In the genomic region with DNA sequence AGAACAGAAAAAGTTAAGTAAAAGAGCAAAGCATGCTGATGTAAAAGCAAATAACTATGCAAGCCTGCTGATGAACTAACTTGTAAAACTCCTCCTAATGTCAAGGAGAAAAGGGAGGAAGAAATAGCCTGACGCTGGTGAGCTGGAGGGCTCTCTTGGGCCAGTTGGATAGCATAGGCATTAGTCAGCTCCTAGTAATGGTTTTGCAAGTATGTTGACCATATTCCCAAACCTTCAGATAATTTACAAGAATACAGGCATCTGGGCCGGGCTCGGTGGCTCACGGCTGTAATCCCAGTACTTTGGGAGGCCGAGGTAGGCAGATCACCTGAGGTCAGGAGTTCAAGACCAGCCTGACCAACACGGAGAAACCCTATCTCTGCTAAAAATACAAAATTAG, we compare ENCODE assay signal across 13 cellular contexts.
A peak's percentile ranks its signal among the peaks of the same experiment; 100 is the strongest.
DNase-seq lines count a peak whose midpoint lies in the region; ATAC-seq, FAIRE-seq and TF ChIP-seq lines count a peak whose summit lies in the region.
"Had no signal": no experiment of that assay in that cellular context is flagged by ENCODE, and none has a peak within 500 bp of the region (broad histone marks: within the 10 kb centered on the region; RNA-seq: fewer than 3 reads in every experiment).

No MANE protein-coding gene starts in this region.

- H3K4me1 Mint-ChIP-seq in MCF 10A (ENCODE audit: insufficient read depth, unreplicated experiment) = peaks cover 42% of the 10 kb centered on the region
- no peaks in the 10 kb centered on the region for H3K4me1 Mint-ChIP-seq in astrocyte (ENCODE audit: low read depth, unreplicated experiment)
- H3K4me1 Mint-ChIP-seq: activated naive CD4-positive, alpha-beta T cell treated with anti-CD3 and anti-CD28 coated beads, Interleukin-2, amount 50 U/mL, for 24 hours had no signal

- H3K79me2 ChIP-seq in astrocyte (ENCODE audit: insufficient read depth, low read length) (no peaks in the 10 kb centered on the region), hepatocyte (no peaks in the 10 kb centered on the region)

- no peaks in the 10 kb centered on the region for H4K20me1 ChIP-seq in astrocyte (ENCODE audit: insufficient read depth, low read length)
- H4K20me1 ChIP-seq in hepatocyte (ENCODE audit: insufficient read depth, poor library complexity, severe bottlenecking) = no peaks in the 10 kb centered on the region

- H3K9me3 ChIP-seq in breast epithelium (no peaks in the 10 kb centered on the region), astrocyte (ENCODE audit: insufficient read depth, low read depth, low read length) (no peaks in the 10 kb centered on the region), hepatocyte (ENCODE audit: low read depth) (no peaks in the 10 kb centered on the region), aorta (ENCODE audit: control insufficient read depth, low read length) (no peaks in the 10 kb centered on the region)
- H3K9me3 ChIP-seq: neutrophil had no signal

- intact Hi-C loops in MCF 10A (cut with micrococcal nuclease) = loop anchor here (10.0 kb wide), 1 partner anchor 507 kb away; no protein-coding TSS in a partner anchor
- intact Hi-C loops in breast epithelium (cut with DNase I; ENCODE audit: low total_unique reads) = no loop called here
- intact Hi-C loops in aorta (cut with DNase I) = no loop called here

- peak; percentile 88 for DNase-seq in MCF 10A (ENCODE audit: unreplicated experiment)
- no peak for DNase-seq in breast epithelium (ENCODE audit: low spot score in 2 of 2)
- DNase-seq in astrocyte (ENCODE audit: low read depth) = peak; percentile 98
- DNase-seq in hepatocyte (ENCODE audit: low spot score) = peak; percentile 23
- peak; percentile 53 to 63 for DNase-seq in aorta
- no peak for DNase-seq in activated CD8-positive, alpha-beta memory T cell treated with anti-CD3 and anti-CD28 coated beads, Interleukin-2, amount 50 U/mL, for 48 hours
- DNase-seq: effector memory CD8-positive, alpha-beta T cell; NCI-H748 treated with DMSO at 0.1 percent for 48 hours; stimulated activated naive CD8-positive, alpha-beta T cell treated with anti-CD3 and anti-CD28 coated beads, Interleukin-15, Interleukin-2, amounts not matched to agents 100 U/mL and 50 U/mL, for 24 hours had no signal

- 67% methylated on average over 6 of the region's 6 CpGs for WGBS in hepatocyte (ENCODE audit: low lambda C conversion rate, missing lambda C conversion rate)
- WGBS in aorta, 2 donors = 74 to 75% methylated on average over 6 of the region's 6 CpGs

- no peaks in the 10 kb centered on the region for H3K9me2 ChIP-seq in hepatocyte (replicated peaks; ENCODE audit: insufficient read depth)

- H3K4me1 ChIP-seq in breast epithelium = no peaks in the 10 kb centered on the region
- H3K4me1 ChIP-seq in astrocyte (ENCODE audit: insufficient read depth, low read length) = no peaks in the 10 kb centered on the region
- no peaks in the 10 kb centered on the region for H3K4me1 ChIP-seq in hepatocyte (ENCODE audit: insufficient read depth)
- peaks cover 0 to 2% of the 10 kb centered on the region in 2 donors for H3K4me1 ChIP-seq in aorta (ENCODE audit: control insufficient read depth in 1 of 2, insufficient read depth in 2 of 2, low read length in 2 of 2)

- H3K36me3 Mint-ChIP-seq in MCF 10A (ENCODE audit: insufficient read depth, unreplicated experiment) (peaks cover 12% of the 10 kb centered on the region), astrocyte (ENCODE audit: low read depth, unreplicated experiment) (no peaks in the 10 kb centered on the region)
- H3K36me3 Mint-ChIP-seq: activated naive CD4-positive, alpha-beta T cell treated with anti-CD3 and anti-CD28 coated beads, Interleukin-2, amount 50 U/mL, for 24 hours had no signal

- H3K36me3 ChIP-seq in breast epithelium = no peaks in the 10 kb centered on the region
- no peaks in the 10 kb centered on the region for H3K36me3 ChIP-seq in astrocyte (ENCODE audit: insufficient read depth, low read length)
- no peaks in the 10 kb centered on the region for H3K36me3 ChIP-seq in hepatocyte (replicated peaks; ENCODE audit: insufficient read depth, low read depth)
- no peaks in the 10 kb centered on the region for H3K36me3 ChIP-seq in aorta (ENCODE audit: control insufficient read depth in 1 of 2, insufficient read depth in 2 of 2, low read length in 1 of 2)
- H3K36me3 ChIP-seq: neutrophil had no signal

- H3K4me2 ChIP-seq in astrocyte (ENCODE audit: low read length) (peak overlapping the region; percentile 37), hepatocyte (no peak overlapping the region)

- peak; percentile 72 for ATAC-seq in aorta (ENCODE audit: low FRiP score)
- no peak for ATAC-seq in HG03439 (IDR thresholded peaks at IDR 0.05; ENCODE audit: unreplicated experiment)
- no peak for ATAC-seq in HG03045 (IDR thresholded peaks at IDR 0.05; ENCODE audit: unreplicated experiment)
- ATAC-seq: effector memory CD8-positive, alpha-beta T cell; stimulated activated naive CD8-positive, alpha-beta T cell treated with anti-CD3 and anti-CD28 coated beads, Interleukin-15, Interleukin-2, amounts not matched to agents 100 U/mL and 50 U/mL, for 24 hours had no signal

- H3K27me3 ChIP-seq in breast epithelium (no peaks in the 10 kb centered on the region), astrocyte (ENCODE audit: insufficient read depth, low read length) (no peaks in the 10 kb centered on the region), hepatocyte (no peaks in the 10 kb centered on the region), aorta (ENCODE audit: control insufficient read depth in 1 of 2, insufficient read depth in 2 of 2, low read length in 1 of 2) (no peaks in the 10 kb centered on the region)
- H3K27me3 ChIP-seq: neutrophil had no signal

- CTCF ChIA-PET in MCF 10A (lab: Yijun Ruan, JAX) = interaction anchor here (0.6 kb wide), 1 partner anchor 668 kb away, joined by 3 read pairs; no protein-coding TSS in a partner anchor

- H2AFZ ChIP-seq in astrocyte (ENCODE audit: low read depth, low read length) = no peak overlapping the region
- H2AFZ ChIP-seq in hepatocyte = no peak overlapping the region

- no peak overlapping the region for H3K9ac ChIP-seq in astrocyte (ENCODE audit: low read length)

- H3K9me3 Mint-ChIP-seq in MCF 10A (ENCODE audit: unreplicated experiment) = no peaks in the 10 kb centered on the region
- H3K9me3 Mint-ChIP-seq in astrocyte (ENCODE audit: unreplicated experiment) = no peaks in the 10 kb centered on the region
- H3K9me3 Mint-ChIP-seq: effector memory CD8-positive, alpha-beta T cell had no signal

- BruUV-seq in MCF 10A (replicated peaks; lab: Mats Ljungman, UMichigan) = no TSS peak

- no peak for TF ChIP-seq CTCF in MCF 10A (IDR thresholded peaks at IDR 0.05; ENCODE audit: unreplicated experiment)
- TF ChIP-seq CTCF in breast epithelium (IDR thresholded peaks at IDR 0.05) = no peak
- no peak for TF ChIP-seq CTCF in astrocyte (IDR thresholded peaks at IDR 0.05; ENCODE audit: insufficient read depth, low read depth, low read length)
- TF ChIP-seq CTCF in hepatocyte (IDR thresholded peaks at IDR 0.05; ENCODE audit: poor library complexity) = no peak

- H3K4me3 Mint-ChIP-seq in MCF 10A (ENCODE audit: unreplicated experiment) = no peak overlapping the region
- H3K4me3 Mint-ChIP-seq in astrocyte (ENCODE audit: unreplicated experiment) = no peak overlapping the region
- H3K4me3 Mint-ChIP-seq: activated naive CD4-positive, alpha-beta T cell treated with anti-CD3 and anti-CD28 coated beads, Interleukin-2, amount 50 U/mL, for 24 hours; effector memory CD8-positive, alpha-beta T cell had no signal

- TF ChIP-seq POLR2A in breast epithelium (IDR thresholded peaks at IDR 0.05) = no peak

- H3K27ac Mint-ChIP-seq in MCF 10A (ENCODE audit: low read depth, unreplicated experiment) (peak overlapping the region; percentile 74), astrocyte (ENCODE audit: unreplicated experiment) (peak overlapping the region; percentile 75)
- H3K27ac Mint-ChIP-seq: activated naive CD4-positive, alpha-beta T cell treated with anti-CD3 and anti-CD28 coated beads, Interleukin-2, amount 50 U/mL, for 24 hours; effector memory CD8-positive, alpha-beta T cell had no signal

- no peak overlapping the region for H3K27ac ChIP-seq in breast epithelium
- H3K27ac ChIP-seq in astrocyte (ENCODE audit: low read depth, low read length) = no peak overlapping the region
- no peak overlapping the region for H3K27ac ChIP-seq in hepatocyte
- no peak overlapping the region for H3K27ac ChIP-seq in aorta (ENCODE audit: low read depth in 1 of 2, low read length in 2 of 2)
- H3K27ac ChIP-seq: neutrophil had no signal

- POLR2A ChIA-PET in MCF 10A (lab: Yijun Ruan, JAX) = interaction anchor here (0.7 to 1.2 kb wide), 4 partner anchors 16 to 79 kb away, joined by 3 to 5 read pairs (median 4); no protein-coding TSS in a partner anchor

- no peaks in the 10 kb centered on the region for H3K27me3 Mint-ChIP-seq in MCF 10A (ENCODE audit: insufficient read depth, unreplicated experiment)
- no peaks in the 10 kb centered on the region for H3K27me3 Mint-ChIP-seq in astrocyte (ENCODE audit: low read depth, unreplicated experiment)
- H3K27me3 Mint-ChIP-seq: activated naive CD4-positive, alpha-beta T cell treated with anti-CD3 and anti-CD28 coated beads, Interleukin-2, amount 50 U/mL, for 24 hours; effector memory CD8-positive, alpha-beta T cell had no signal

- FAIRE-seq in astrocyte (lab: Jason Lieb, UNC) = peak; percentile 65

- H3K4me3 ChIP-seq in breast epithelium = no peak overlapping the region
- H3K4me3 ChIP-seq in astrocyte (ENCODE audit: insufficient read depth, low read depth, low read length) = no peak overlapping the region
- H3K4me3 ChIP-seq in hepatocyte = no peak overlapping the region
- H3K4me3 ChIP-seq in aorta (ENCODE audit: low read length in 2 of 2) = no peak overlapping the region

Comparison
In these comparisons a context has a peak if more than half of its experiments do, and no peak if none do; other contexts are left out.
1. DNase-seq: peak in MCF 10A (single experiment), astrocyte (single experiment), hepatocyte (single experiment) and aorta (2 of 2); none in breast epithelium (0 of 2) and activated CD8-positive, alpha-beta memory T cell treated with anti-CD3 and anti-CD28 coated beads, Interleukin-2, amount 50 U/mL, for 48 hours (single experiment).